ENCODE assay signal across 18 cellular contexts in the genomic region with DNA sequence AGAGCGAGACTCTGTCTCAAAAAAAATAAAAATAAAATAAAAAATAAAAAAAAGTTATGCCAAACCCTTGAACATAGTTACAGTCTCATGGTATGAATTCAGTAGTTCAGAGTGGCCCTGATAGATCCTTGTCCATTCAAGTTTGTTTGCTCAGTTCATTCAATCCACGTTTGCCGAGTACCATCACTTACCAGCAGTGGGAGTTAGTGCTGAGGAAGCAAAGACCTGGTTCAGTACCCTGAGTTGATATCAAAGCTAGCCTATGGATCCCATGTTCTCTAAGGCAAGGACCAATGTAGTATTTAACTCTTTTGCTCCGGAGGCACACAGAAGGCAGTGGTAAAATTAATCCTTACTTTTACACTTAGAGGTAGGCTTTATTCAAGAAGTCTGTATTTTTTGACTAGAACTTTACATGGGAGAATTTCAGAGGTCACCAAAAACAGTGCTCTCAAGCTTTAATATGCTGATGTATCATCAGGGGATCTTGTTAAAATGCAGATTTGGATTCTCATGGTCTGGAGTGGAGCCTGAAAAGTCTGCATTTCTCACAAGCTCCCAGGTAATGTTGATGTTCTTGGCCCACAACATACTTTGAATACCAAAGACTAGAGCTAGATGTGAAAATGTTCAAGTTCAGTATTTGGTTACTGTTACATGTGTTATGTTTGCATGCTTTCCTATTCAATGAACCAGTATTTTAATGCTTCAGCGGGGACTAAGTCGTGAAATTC. TPM values are rescaled to one million over a fixed set of nuclear protein-coding genes. Genes with fewer than 3 reads are reported as not detected.
DNase-seq lines count a peak whose midpoint lies in the region; ATAC-seq and TF ChIP-seq lines count a peak whose summit lies in the region.
"Had no signal": no experiment of that assay in that cellular context is flagged by ENCODE, and none has a peak within 500 bp of the region (broad histone marks: within the 10 kb centered on the region; RNA-seq: fewer than 3 reads in every experiment).

No MANE protein-coding gene starts in this region.

- no peaks in the 10 kb centered on the region for H3K36me3 ChIP-seq in mesendoderm (ENCODE audit: control insufficient read depth, insufficient read depth, low read length)
- H3K36me3 ChIP-seq: suprapubic skin had no signal

- no peaks in the 10 kb centered on the region for H3K27me3 ChIP-seq in mesendoderm (ENCODE audit: insufficient read depth, low read length, poor library complexity)
- H3K27me3 ChIP-seq: suprapubic skin had no signal

- peaks cover 9% of the 10 kb centered on the region for H3K4me1 Mint-ChIP-seq in chondrocyte (ENCODE audit: low read depth)

- H3K4ac ChIP-seq in mesendoderm (ENCODE audit: low read depth, low read length): no peak overlapping the region

- H2BK120ac ChIP-seq in mesendoderm (ENCODE audit: low read depth, low read length): no peak overlapping the region

- H3K9me3 Mint-ChIP-seq in chondrocyte (ENCODE audit: low read depth): peaks cover 10% of the 10 kb centered on the region

- no peaks in the 10 kb centered on the region for H3K27me3 Mint-ChIP-seq in chondrocyte (ENCODE audit: low read depth)

- ATAC-seq in HG03521 (IDR thresholded peaks at IDR 0.05; ENCODE audit: unreplicated experiment): no peak
- ATAC-seq: activated CD4-positive, alpha-beta T cell treated with anti-CD3 and anti-CD28 coated beads for 36 hours; activated T-cell treated with anti-CD3 and anti-CD28 coated beads, Interleukin-2, amount 50 U/mL, for 72 hours had no signal

- H4K5ac ChIP-seq in mesendoderm (ENCODE audit: low read length): no peak overlapping the region

- no peaks in the 10 kb centered on the region for H3K79me1 ChIP-seq in mesendoderm (ENCODE audit: low read length)

- no peak overlapping the region for H4K8ac ChIP-seq in mesendoderm (ENCODE audit: low read depth, low read length)

- H3K27ac ChIP-seq in mesendoderm (ENCODE audit: low read depth, low read length): no peak overlapping the region
- H3K27ac ChIP-seq: suprapubic skin had no signal

- H2AK5ac ChIP-seq in mesendoderm (ENCODE audit: low read length): no peak overlapping the region

- no CpG with 5 or more reads among the region's 6 CpGs for WGBS in mesendoderm (ENCODE audit: extremely low coverage, insufficient coverage, low lambda C conversion rate)

- no peak overlapping the region for H3K27ac Mint-ChIP-seq in chondrocyte (ENCODE audit: unreplicated experiment)
- H3K27ac Mint-ChIP-seq: activated CD4-positive, alpha-beta T cell treated with anti-CD3 and anti-CD28 coated beads for 36 hours; activated T-cell treated with anti-CD3 and anti-CD28 coated beads, Interleukin-2, amount 50 U/mL, for 72 hours had no signal

- H3K36me3 Mint-ChIP-seq in chondrocyte (ENCODE audit: low read depth): peaks cover 2% of the 10 kb centered on the region

- TF ChIP-seq CTCF in GM12865 (IDR thresholded peaks at IDR 0.05; ENCODE audit: insufficient read depth, low read depth, low read length, missing control alignments): peak; percentile 9
- peak; percentile 44 for TF ChIP-seq CTCF in chondrocyte (IDR thresholded peaks at IDR 0.05)
- no peak for TF ChIP-seq CTCF in GM20000 (IDR thresholded peaks at IDR 0.05; ENCODE audit: extremely low read depth, missing control alignments)

- no peak overlapping the region for H3K4me3 Mint-ChIP-seq in chondrocyte (ENCODE audit: unreplicated experiment)
- H3K4me3 Mint-ChIP-seq: activated CD4-positive, alpha-beta T cell treated with anti-CD3 and anti-CD28 coated beads for 36 hours; activated T-cell treated with anti-CD3 and anti-CD28 coated beads, Interleukin-2, amount 50 U/mL, for 72 hours had no signal

- no peak overlapping the region for H2BK5ac ChIP-seq in mesendoderm (ENCODE audit: low read length)

- DNase-seq in GM12865 (ENCODE audit: low read depth) (no peak), Kasumi-1 (lab: John Stamatoyannopoulos, UW) (peak; percentile 7 to 17), chondrocyte (ENCODE audit: low spot score) (no peak), mesendoderm (peak; percentile 63), dedifferentiated amniotic fluid mesenchymal stem cell (ENCODE audit: extremely low spot score) (no peak), GM20000 (ENCODE audit: low spot score) (no peak), RPMI8226 (no peak)
- DNase-seq: activated CD4-positive, alpha-beta T cell treated with anti-CD3 and anti-CD28 coated beads for 36 hours; activated T-cell treated with anti-CD3 and anti-CD28 coated beads, Interleukin-2, amount 50 U/mL, for 72 hours; anterior cingulate cortex; effector CD8-positive, alpha-beta T cell; glutamatergic neuron; mammary epithelial cell; NCI-H1417; NK-92 treated with Interleukin-12 subunit alpha and Interleukin-12 subunit beta, amount 100 ng/mL, for 24 hours; small intestine had no signal

- no peak overlapping the region for H3K4me3 ChIP-seq in GM12865 (ENCODE audit: low read depth, low read length)
- no peak overlapping the region for H3K4me3 ChIP-seq in mesendoderm (ENCODE audit: low read length)
- H3K4me3 ChIP-seq: suprapubic skin had no signal

- peaks cover 2% of the 10 kb centered on the region for H3K4me1 ChIP-seq in mesendoderm (ENCODE audit: control insufficient read depth, low read depth, low read length)
- H3K4me1 ChIP-seq: suprapubic skin had no signal

- no peaks in the 10 kb centered on the region for H3K79me2 ChIP-seq in mesendoderm (ENCODE audit: control insufficient read depth, insufficient read depth, low read length)

- H3K9ac ChIP-seq in mesendoderm (ENCODE audit: low read length): no peak overlapping the region

- no peak overlapping the region for H3K18ac ChIP-seq in mesendoderm (ENCODE audit: low read length)

- no peak overlapping the region for H3K4me2 ChIP-seq in mesendoderm (ENCODE audit: low read length)

- no peak overlapping the region for H2BK15ac ChIP-seq in mesendoderm (replicated peaks; ENCODE audit: low read depth)

- no peak overlapping the region for H3K23ac ChIP-seq in mesendoderm (ENCODE audit: low read length)

- no peak overlapping the region for H3K56ac ChIP-seq in mesendoderm (ENCODE audit: low read length)

RNA-seq across cellular contexts. Expression of gene HBP1, which starts 38.1 kb away (rescaled TPM):
- total RNA-seq in chondrocyte: 49.0 to 51.7 TPM (median 49.4 TPM) in 3 replicates
- polyA plus RNA-seq in mesendoderm (2013, experiment 1 of 2): 8.8 TPM
- polyA plus RNA-seq in mesendoderm (2013, experiment 2 of 2): 9.2 TPM

Comparison
In these comparisons a context has a peak if more than half of its experiments do, and no peak if none do; other contexts are left out.
1. DNase-seq: peak in Kasumi-1 (2 of 2) and mesendoderm (single experiment); none in GM12865 (single experiment), chondrocyte (single experiment), dedifferentiated amniotic fluid mesenchymal stem cell (single experiment), GM20000 (single experiment) and RPMI8226 (single experiment).